39 cellular contexts compared by ENCODE assay signal in genomic region chr1:160419838-160420169, GRCh38. TPM values are rescaled to one million over a fixed set of nuclear protein-coding genes. Genes with fewer than 3 reads are reported as not detected.
"Had no signal": no experiment of that assay in that cellular context is flagged by ENCODE, and none has a peak within 500 bp of the region (broad histone marks: within the 10 kb centered on the region; RNA-seq: fewer than 3 reads in every experiment).

No MANE protein-coding gene starts in this region.

- H3K4me1 ChIP-seq: adrenal gland, Peyer's patch, SJSA1 had no signal

- H3K4me1 Mint-ChIP-seq: activated CD4-positive, alpha-beta memory T cell treated with anti-CD3 and anti-CD28 coated beads, Interleukin-2, amount 10 ng/mL, durations not matched to agents 7 days and 5 days; activated naive CD4-positive, alpha-beta T cell treated with anti-CD3 and anti-CD28 coated beads, Interleukin-2, amount 50 U/mL, for 24 hours had no signal

- H3K36me3 ChIP-seq: adrenal gland had no signal

- H3K9me3 Mint-ChIP-seq: activated CD4-positive, alpha-beta memory T cell treated with anti-CD3 and anti-CD28 coated beads, Interleukin-2, amount 10 ng/mL, durations not matched to agents 7 days and 5 days; activated naive CD4-positive, alpha-beta T cell treated with anti-CD3 and anti-CD28 coated beads, Interleukin-2, amount 50 U/mL, for 24 hours; activated T-cell treated with anti-CD3 and anti-CD28 coated beads, Interleukin-2, amount 50 U/mL, for 24 hours; activated T-helper 2 cell treated with anti-CD3 and anti-CD28 coated beads, Interferon-gamma antibody, Interleukin-2, Interleukin-4, amounts not matched to agents 10 μg/mL and 5 μg/mL and 100 μg/mL, durations not matched to agents 14 hours and 24 hours and 36 hours; brain had no signal

- H3K27ac ChIP-seq: adrenal gland, KMS-11, Peyer's patch, SJSA1, VCaP had no signal

- H3K4me3 Mint-ChIP-seq: activated CD4-positive, alpha-beta memory T cell treated with anti-CD3 and anti-CD28 coated beads, Interleukin-2, amount 10 ng/mL, durations not matched to agents 7 days and 5 days; activated naive CD4-positive, alpha-beta T cell treated with anti-CD3 and anti-CD28 coated beads, Interleukin-2, amount 50 U/mL, for 24 hours; activated T-cell treated with anti-CD3 and anti-CD28 coated beads, Interleukin-2, amount 50 U/mL, for 24 hours; brain had no signal

- DNase-seq: activated CD4-positive, alpha-beta memory T cell treated with anti-CD3 and anti-CD28 coated beads, Interleukin-2, amount 10 ng/mL, durations not matched to agents 7 days and 5 days; activated CD4-positive, alpha-beta T cell treated with anti-CD3 and anti-CD28 coated beads for 1 hour; activated CD4-positive, alpha-beta T cell treated with anti-CD3 and anti-CD28 coated beads for 48 hours; activated CD4-positive, CD25-positive, alpha-beta regulatory T cell; activated gamma-delta T cell; activated naive CD4-positive, alpha-beta T cell treated with Interleukin-2 at 50 U/mL for 16 hours; activated T-cell treated with anti-CD3 and anti-CD28 coated beads, Interleukin-2, amount 50 U/mL, for 24 hours; adrenal gland; caudate nucleus; cerebellar nuclear complex; MM.1S; MV-4-11; NCI-H1092; NCI-H1436 treated with DMSO at 0.1 percent for 48 hours; NCI-H187; NCI-H2029 treated with DMSO at 0.1 percent for 48 hours; NCI-H2107; NCI-H2171; NCI-H510A; NCI-H526; NCI-H748 treated with DMSO at 0.1 percent for 48 hours; NK-92 treated with Interleukin-12 subunit alpha and Interleukin-12 subunit beta, amount 100 ng/mL, for 24 hours; PC-3; Peyer's patch; RPMI8226; SHP77 treated with DMSO at 0.1 percent for 48 hours; SK-N-SH; SW 1271; T-helper 1 cell; T-helper 2 cell; T-helper 9 cell had no signal

- H3K27ac Mint-ChIP-seq: activated CD4-positive, alpha-beta memory T cell treated with anti-CD3 and anti-CD28 coated beads, Interleukin-2, amount 10 ng/mL, durations not matched to agents 7 days and 5 days; activated naive CD4-positive, alpha-beta T cell treated with anti-CD3 and anti-CD28 coated beads, Interleukin-2, amount 50 U/mL, for 24 hours; activated T-cell treated with anti-CD3 and anti-CD28 coated beads, Interleukin-2, amount 50 U/mL, for 24 hours; activated T-helper 2 cell treated with anti-CD3 and anti-CD28 coated beads, Interferon-gamma antibody, Interleukin-2, Interleukin-4, amounts not matched to agents 10 μg/mL and 5 μg/mL and 100 μg/mL, durations not matched to agents 14 hours and 24 hours and 36 hours had no signal

- ATAC-seq: PC-3 had no signal

- H3K27me3 ChIP-seq: adrenal gland, Peyer's patch, SJSA1 had no signal

- H3K36me3 Mint-ChIP-seq: activated naive CD4-positive, alpha-beta T cell treated with anti-CD3 and anti-CD28 coated beads, Interleukin-2, amount 50 U/mL, for 24 hours had no signal

- H3K4me3 ChIP-seq: adrenal gland, Peyer's patch, SJSA1 had no signal

- H3K27me3 Mint-ChIP-seq: activated naive CD4-positive, alpha-beta T cell treated with anti-CD3 and anti-CD28 coated beads, Interleukin-2, amount 50 U/mL, for 24 hours; activated T-cell treated with anti-CD3 and anti-CD28 coated beads, Interleukin-2, amount 50 U/mL, for 24 hours; brain had no signal

- H3K9me3 ChIP-seq: adrenal gland, Peyer's patch, SJSA1, SK-N-SH had no signal

RNA-seq across cellular contexts. Expression of gene VANGL2, which starts 19.4 kb away (rescaled TPM):
- total RNA-seq: activated CD4-positive, alpha-beta memory T cell treated with anti-CD3 and anti-CD28 coated beads, Interleukin-2, amount 10 ng/mL, durations not matched to agents 7 days and 5 days; activated T-helper 2 cell treated with anti-CD3 and anti-CD28 coated beads, Interferon-gamma antibody, Interleukin-2, Interleukin-4, amounts not matched to agents 10 μg/mL and 5 μg/mL and 100 μg/mL, durations not matched to agents 14 hours and 24 hours and 36 hours had no signal

RNA-seq across cellular contexts. Expression of gene NHLH1, which starts 52.9 kb away (rescaled TPM):
- total RNA-seq: bronchial epithelial cell, LHCN-M2, PC-3 had no signal
